9 cellular contexts compared by ENCODE assay signal in the genomic region with DNA sequence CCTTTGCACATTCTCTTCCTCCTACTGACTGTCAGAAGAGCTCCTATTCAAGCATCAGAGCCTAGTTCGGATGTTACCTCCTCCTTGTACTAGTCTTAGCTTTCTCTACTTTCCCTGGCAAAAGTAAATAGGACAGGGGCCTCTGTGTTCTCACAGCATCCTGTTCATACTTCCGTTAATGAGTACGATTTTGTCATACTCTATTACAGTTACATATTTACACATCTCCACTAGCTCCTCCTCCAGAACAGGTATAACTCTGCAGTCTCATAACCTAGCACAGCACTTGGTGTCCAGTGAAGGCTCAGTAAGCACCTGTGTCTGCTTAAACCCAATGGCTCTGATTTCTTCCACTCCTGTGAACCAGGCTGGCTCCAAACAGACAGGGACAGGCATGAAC. TPM values are rescaled to one million over a fixed set of nuclear protein-coding genes. Genes with fewer than 3 reads are reported as not detected.
DNase-seq lines count a peak whose midpoint lies in the region; ATAC-seq and TF ChIP-seq lines count a peak whose summit lies in the region.
"Had no signal": no experiment of that assay in that cellular context is flagged by ENCODE, and none has a peak within 500 bp of the region (broad histone marks: within the 10 kb centered on the region; RNA-seq: fewer than 3 reads in every experiment).

No MANE protein-coding gene starts in this region.

- H3K36me3 ChIP-seq in suprapubic skin: peaks cover 9% of the 10 kb centered on the region

- H3K27ac Mint-ChIP-seq in activated CD4-positive, alpha-beta memory T cell treated with anti-CD3 and anti-CD28 coated beads for 36 hours: peak overlapping the region; percentile 70

- intact Hi-C loops in activated CD4-positive, alpha-beta memory T cell treated with anti-CD3 and anti-CD28 coated beads for 36 hours (cut with micrococcal nuclease): loop anchor here (1.0 kb wide), 1 partner anchor 8 kb away; no protein-coding TSS in a partner anchor
- intact Hi-C loops in left colon (cut with DNase I, micrococcal nuclease): no loop called here

- CTCF ChIA-PET in activated CD4-positive, alpha-beta memory T cell treated with anti-CD3 and anti-CD28 coated beads for 36 hours (lab: Charles Lee): interaction anchor here (0.7 to 1.7 kb wide), 2 partner anchors 50 to 92 kb away, joined by 3 to 4 read pairs; no protein-coding TSS in a partner anchor

- H3K4me1 Mint-ChIP-seq in activated CD4-positive, alpha-beta memory T cell treated with anti-CD3 and anti-CD28 coated beads for 36 hours (ENCODE audit: low read depth): peaks cover 62% of the 10 kb centered on the region

- peak; percentile 19 for DNase-seq in SIG-M5 treated with dmso at 0.1 percent for 504 hours (lab: John Stamatoyannopoulos, UW; ENCODE audit: unreplicated experiment)
- DNase-seq in SIG-M5 (lab: John Stamatoyannopoulos, UW): no peak
- DNase-seq in activated CD4-positive, alpha-beta memory T cell treated with anti-CD3 and anti-CD28 coated beads for 36 hours: no peak
- no peak for DNase-seq in left colon
- no peak for DNase-seq in suprapubic skin (ENCODE audit: low spot score in 2 of 2)
- no peak for DNase-seq in NCI-H2227 (lab: John Stamatoyannopoulos, UW; ENCODE audit: unreplicated experiment)
- no peak for DNase-seq in NCI-H69 (lab: John Stamatoyannopoulos, UW)
- DNase-seq in NCI-H1930 (lab: John Stamatoyannopoulos, UW): no peak
- DNase-seq: GOT3 had no signal

- H3K4me3 ChIP-seq in suprapubic skin: no peak overlapping the region

- no peak for TF ChIP-seq POLR2A in suprapubic skin (IDR thresholded peaks at IDR 0.05)

- no peaks in the 10 kb centered on the region for H3K27me3 ChIP-seq in suprapubic skin

- WGBS in suprapubic skin: 61% methylated on average over 3 of the region's 3 CpGs

- TF ChIP-seq CTCF in suprapubic skin (IDR thresholded peaks at IDR 0.05): no peak

- TF ChIP-seq EP300 in suprapubic skin (IDR thresholded peaks at IDR 0.05): no peak

- H3K9me3 ChIP-seq in suprapubic skin: no peaks in the 10 kb centered on the region

- H3K4me3 Mint-ChIP-seq in activated CD4-positive, alpha-beta memory T cell treated with anti-CD3 and anti-CD28 coated beads for 36 hours: no peak overlapping the region

- POLR2A ChIA-PET in activated CD4-positive, alpha-beta memory T cell treated with anti-CD3 and anti-CD28 coated beads for 36 hours (lab: Charles Lee): interaction anchor here (0.8 kb wide), 1 partner anchor 36 kb away, joined by 3 read pairs; no protein-coding TSS in a partner anchor

- peak; percentile 91 for ATAC-seq in left colon

- no peaks in the 10 kb centered on the region for H3K27me3 Mint-ChIP-seq in activated CD4-positive, alpha-beta memory T cell treated with anti-CD3 and anti-CD28 coated beads for 36 hours

- peaks cover 68% of the 10 kb centered on the region for H3K4me1 ChIP-seq in suprapubic skin

- peak overlapping the region; percentile 87 for H3K27ac ChIP-seq in suprapubic skin

- no peaks in the 10 kb centered on the region for H3K9me3 Mint-ChIP-seq in activated CD4-positive, alpha-beta memory T cell treated with anti-CD3 and anti-CD28 coated beads for 36 hours

- H3K36me3 Mint-ChIP-seq in activated CD4-positive, alpha-beta memory T cell treated with anti-CD3 and anti-CD28 coated beads for 36 hours: peaks cover 9% of the 10 kb centered on the region

RNA-seq across cellular contexts. Expression of a gene that starts 7.0 kb away (rescaled TPM):
- total RNA-seq in activated CD4-positive, alpha-beta memory T cell treated with anti-CD3 and anti-CD28 coated beads for 36 hours: 10 to 100 TPM; 57.4 to 64.1 TPM
- total RNA-seq in left colon: 10 to 100 TPM; 25.3 to 30.2 TPM
- 10 to 100 TPM; 46.7 to 62.4 (median 55.1) TPM for total RNA-seq in suprapubic skin
